ENCODE assay signal across 8 cellular contexts in the genomic region with DNA sequence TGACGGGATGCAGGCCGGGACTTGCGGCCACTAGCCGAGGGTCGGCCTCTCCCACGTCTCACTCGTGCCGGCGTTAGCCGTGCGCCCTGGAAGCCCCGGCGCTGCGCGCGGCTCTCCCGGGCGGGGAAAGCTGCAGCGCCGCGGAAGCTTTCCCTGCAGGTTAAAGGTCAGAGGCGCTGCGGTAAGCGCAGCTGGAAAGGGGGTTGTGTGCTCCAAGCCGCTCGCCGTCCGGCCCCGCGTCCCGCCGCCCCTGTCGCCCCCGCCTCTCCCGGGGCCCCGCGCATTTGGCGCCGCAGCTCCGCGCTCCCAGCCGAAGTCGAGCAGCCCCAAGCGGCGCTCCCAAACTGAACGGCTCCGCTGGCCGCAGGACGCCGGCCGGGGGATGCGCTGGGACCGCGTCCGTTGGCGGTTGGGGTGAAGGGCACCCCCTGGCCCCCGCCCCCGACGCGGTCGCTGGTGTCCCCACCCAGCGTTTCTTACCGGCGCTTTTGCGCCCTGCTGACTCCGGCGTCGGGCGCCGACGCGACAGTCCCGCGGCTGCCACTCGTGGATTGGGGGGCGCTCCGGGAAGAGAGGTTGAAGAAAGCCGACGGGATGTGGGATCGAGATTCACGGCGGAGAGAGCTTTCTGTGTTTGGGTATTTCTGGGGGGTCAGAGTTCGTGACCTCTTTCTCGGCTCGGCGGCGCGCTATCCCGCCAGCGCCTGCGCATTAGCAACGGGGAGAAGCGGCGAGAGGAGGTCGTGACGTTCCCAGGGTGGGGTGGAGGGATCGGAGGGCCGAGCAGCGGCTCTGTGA. TPM values are rescaled to one million over a fixed set of nuclear protein-coding genes. Genes with fewer than 3 reads are reported as not detected.
A peak's percentile ranks its signal among the peaks of the same experiment; 100 is the strongest.
DNase-seq lines count a peak whose midpoint lies in the region; ATAC-seq and TF ChIP-seq lines count a peak whose summit lies in the region.

A gene (minus strand): TSS at position 719 of the 798 bp plus-strand sequence. CDS start 6,234 bp downstream, outside the sequence.

- TF ChIP-seq CTCF in GM12875 (IDR thresholded peaks at IDR 0.05; ENCODE audit: borderline replicate concordance, insufficient read depth, low read depth, low read length): no peak

- intact Hi-C loops in T-helper 1 cell treated with Interleukin-12 subunit alpha and Interleukin-12 subunit beta and Interleukin-4 antibody, amounts not matched to agents 30 ng/mL and 1 ng/mL, for 36 hours (cut with micrococcal nuclease): loop anchor here (1.0 to 10.0 kb wide), 19 partner anchors 30 to 1696 kb away; a partner anchor contains a TSS
- intact Hi-C loops in left cardiac atrium (cut with DNase I): no loop called here
- intact Hi-C loops in posterior vena cava (cut with DNase I): no loop called here

- ATAC-seq in HG02840 (IDR thresholded peaks at IDR 0.05; ENCODE audit: low FRiP score, unreplicated experiment) (peak; percentile 87), left cardiac atrium (peak; percentile 96 to 98)

- peak within 1 kb of the TSS; percentile 78 for H3K4me3 ChIP-seq in GM12875 (ENCODE audit: low read depth, low read length)

- DNase-seq in NCI-H146 treated with DMSO at 0.1 percent for 48 hours (lab: John Stamatoyannopoulos, UW; ENCODE audit: unreplicated experiment) (peak; percentile 90), amniotic epithelial cell (ENCODE audit: low read depth) (peak; percentile 92), left cardiac atrium (peak; percentile 94), posterior vena cava (ENCODE audit: low spot score) (peak; percentile 98), ureter (ENCODE audit: low spot score) (peak; percentile 96)

RNA-seq across cellular contexts. Expression of the gene that starts here (rescaled TPM):
- 27.7 and 31.5 TPM in 2 replicates for total RNA-seq in T-helper 1 cell treated with Interleukin-12 subunit alpha and Interleukin-12 subunit beta and Interleukin-4 antibody, amounts not matched to agents 30 ng/mL and 1 ng/mL, for 36 hours
- 10 to 100 TPM; 30.4 to 33.3 TPM for total RNA-seq in left cardiac atrium
- total RNA-seq in posterior vena cava: 10 to 100 TPM; 23.9 to 28.6 TPM
- 46.9 TPM for total RNA-seq in ureter

Comparison
In these comparisons a context has a peak if more than half of its experiments do, and no peak if none do; other contexts are left out.
1. Peak in every context shown above with its lines: DNase-seq, ATAC-seq and H3K4me3 ChIP-seq.